8 cellular contexts compared by ENCODE assay signal in the genomic region with DNA sequence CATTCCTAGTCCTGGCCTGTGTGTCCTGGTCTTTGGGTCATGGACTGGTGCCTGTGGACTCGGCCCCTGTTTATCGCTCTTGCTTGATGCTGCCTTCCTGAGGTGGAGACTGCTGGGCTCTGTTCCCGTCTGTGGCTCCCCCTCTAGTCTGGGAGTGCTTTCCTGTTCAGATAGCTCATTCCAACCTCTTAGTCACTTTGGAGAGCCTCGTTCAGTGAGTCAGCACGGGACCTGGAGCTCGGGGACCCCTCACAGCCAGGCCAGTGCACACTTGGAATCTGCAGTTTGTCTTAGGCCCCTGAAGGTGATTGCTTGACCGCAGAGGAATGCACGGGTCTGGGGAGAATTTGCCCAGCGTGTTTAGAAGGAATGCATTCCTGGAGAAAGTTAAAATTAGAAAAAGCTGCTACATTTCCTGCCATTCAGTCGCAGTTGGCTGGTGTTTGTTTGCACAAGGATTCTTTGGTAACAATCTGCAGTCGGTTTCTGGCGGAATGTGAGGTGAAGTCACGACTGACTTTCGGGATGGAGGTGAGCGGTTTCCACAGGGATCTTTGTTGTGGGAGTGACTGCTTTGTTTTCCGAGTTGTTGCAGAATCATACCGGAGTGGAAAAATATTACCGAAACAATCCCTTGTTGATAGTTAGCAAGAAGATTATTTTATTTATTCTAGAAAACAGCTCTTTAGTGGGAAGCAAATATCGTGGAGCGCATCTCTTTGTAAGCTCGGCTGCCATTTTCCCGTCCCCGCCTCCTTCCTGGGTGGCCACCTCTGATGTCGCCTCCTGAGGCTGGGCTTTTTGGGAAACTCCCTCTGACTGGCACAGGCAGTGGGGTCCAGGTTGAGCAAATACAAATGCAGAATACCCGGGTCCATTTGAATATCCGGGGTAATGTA. TPM values are rescaled to one million over a fixed set of nuclear protein-coding genes. Genes with fewer than 3 reads are reported as not detected.
DNase-seq lines count a peak whose midpoint lies in the region; ATAC-seq and TF ChIP-seq lines count a peak whose summit lies in the region.

No MANE protein-coding gene starts in this region.

- H3K9ac ChIP-seq in iPS-20b (ENCODE audit: low read depth, low read length) (peak overlapping the region; percentile 17; the same call in 1 of the 2 replicates), stomach smooth muscle (ENCODE audit: low read length in 2 of 2) (peak overlapping the region; percentile 21 to 22)

- no peaks in the 10 kb centered on the region for H3K27me3 ChIP-seq in ascending aorta
- H3K27me3 ChIP-seq in iPS-20b (ENCODE audit: insufficient read depth, low read length), result no peaks in the 10 kb centered on the region
- H3K27me3 ChIP-seq in stomach smooth muscle (ENCODE audit: control insufficient read depth in 1 of 2, insufficient read depth in 2 of 2, low read length in 2 of 2), result no peaks in the 10 kb centered on the region

- no peaks in the 10 kb centered on the region for H3K9me3 ChIP-seq in ascending aorta
- H3K9me3 ChIP-seq in iPS-20b (ENCODE audit: insufficient read depth, low read depth, low read length), result peaks cover 7% of the 10 kb centered on the region
- peaks cover 0 to 6% of the 10 kb centered on the region in 2 donors for H3K9me3 ChIP-seq in stomach smooth muscle (ENCODE audit: control insufficient read depth in 2 of 2, low read length in 2 of 2)

- intact Hi-C loops in ascending aorta (cut with DNase I), result loop anchor here (1.0 to 10.0 kb wide), 4 partner anchors 8 to 513 kb away; a partner anchor contains a TSS

- ATAC-seq in HG03354 (IDR thresholded peaks at IDR 0.05; ENCODE audit: poor library complexity, severe bottlenecking, unreplicated experiment), result no peak

- H3K27ac ChIP-seq in ascending aorta (peak overlapping the region; percentile 57 to 90), iPS-20b (ENCODE audit: low read length) (peak overlapping the region; percentile 4), stomach smooth muscle (ENCODE audit: low read length) (peak overlapping the region; percentile 53)

- peak in 1 of 3 experiments; percentile 7 for TF ChIP-seq CTCF in ascending aorta (IDR thresholded peaks at IDR 0.05)

- peak; percentile 88 for DNase-seq in HPDE6-E6E7 (ENCODE audit: extremely low spot score)
- peak; percentile 35 to 94 for DNase-seq in ascending aorta (ENCODE audit: low spot score in 2 of 2)
- DNase-seq in NCI-H146 treated with DMSO at 0.1 percent for 48 hours (lab: John Stamatoyannopoulos, UW; ENCODE audit: unreplicated experiment), result no peak
- DNase-seq in T-helper 2 cell, result no peak
- DNase-seq in activated CD4-positive, alpha-beta T cell treated with anti-CD3 and anti-CD28 coated beads for 1 hour, result no peak

- no peaks in the 10 kb centered on the region for H3K36me3 ChIP-seq in ascending aorta
- peaks cover 4% of the 10 kb centered on the region; the same call in 1 of the 2 replicates for H3K36me3 ChIP-seq in iPS-20b (ENCODE audit: insufficient read depth, low read depth, low read length)
- no peaks in the 10 kb centered on the region for H3K36me3 ChIP-seq in stomach smooth muscle (ENCODE audit: control insufficient read depth in 2 of 2, insufficient read depth in 2 of 2, low read length in 2 of 2)

- peaks cover 9 to 42% of the 10 kb centered on the region in 2 donors for H3K4me1 ChIP-seq in ascending aorta
- peaks cover 37% of the 10 kb centered on the region for H3K4me1 ChIP-seq in iPS-20b (ENCODE audit: insufficient read depth, low read length)
- peaks cover 39% of the 10 kb centered on the region for H3K4me1 ChIP-seq in stomach smooth muscle (ENCODE audit: control insufficient read depth, insufficient read depth, low read length)

- peak overlapping the region; percentile 12 to 19 for H3K4me3 ChIP-seq in ascending aorta
- H3K4me3 ChIP-seq in iPS-20b (ENCODE audit: low read length), result peak overlapping the region; percentile 3; the same call in 1 of the 2 replicates
- H3K4me3 ChIP-seq in stomach smooth muscle (ENCODE audit: low read length in 2 of 2), result peak overlapping the region; percentile 38 to 65

RNA-seq across cellular contexts. Expression of a gene that starts 29.6 kb away (rescaled TPM):
- total RNA-seq in ascending aorta, result 36.7 TPM

Comparison
In these comparisons a context has a peak if more than half of its experiments do, and no peak if none do; other contexts are left out.
1. DNase-seq: peak in HPDE6-E6E7 (single experiment) and ascending aorta (2 of 2); none in NCI-H146 treated with DMSO at 0.1 percent for 48 hours (single experiment), T-helper 2 cell (0 of 5) and activated CD4-positive, alpha-beta T cell treated with anti-CD3 and anti-CD28 coated beads for 1 hour (single experiment).
2. H3K27ac ChIP-seq: peak in every context shown above with its lines; median percentile 74 in ascending aorta; 53 in stomach smooth muscle; 4 in iPS-20b.
3. Peak in every context shown above with its lines, with median percentiles within 50 percentile points of each other: H3K4me3 ChIP-seq.